Comparison of ENCODE assay signal across 8 cellular contexts in the genomic region with DNA sequence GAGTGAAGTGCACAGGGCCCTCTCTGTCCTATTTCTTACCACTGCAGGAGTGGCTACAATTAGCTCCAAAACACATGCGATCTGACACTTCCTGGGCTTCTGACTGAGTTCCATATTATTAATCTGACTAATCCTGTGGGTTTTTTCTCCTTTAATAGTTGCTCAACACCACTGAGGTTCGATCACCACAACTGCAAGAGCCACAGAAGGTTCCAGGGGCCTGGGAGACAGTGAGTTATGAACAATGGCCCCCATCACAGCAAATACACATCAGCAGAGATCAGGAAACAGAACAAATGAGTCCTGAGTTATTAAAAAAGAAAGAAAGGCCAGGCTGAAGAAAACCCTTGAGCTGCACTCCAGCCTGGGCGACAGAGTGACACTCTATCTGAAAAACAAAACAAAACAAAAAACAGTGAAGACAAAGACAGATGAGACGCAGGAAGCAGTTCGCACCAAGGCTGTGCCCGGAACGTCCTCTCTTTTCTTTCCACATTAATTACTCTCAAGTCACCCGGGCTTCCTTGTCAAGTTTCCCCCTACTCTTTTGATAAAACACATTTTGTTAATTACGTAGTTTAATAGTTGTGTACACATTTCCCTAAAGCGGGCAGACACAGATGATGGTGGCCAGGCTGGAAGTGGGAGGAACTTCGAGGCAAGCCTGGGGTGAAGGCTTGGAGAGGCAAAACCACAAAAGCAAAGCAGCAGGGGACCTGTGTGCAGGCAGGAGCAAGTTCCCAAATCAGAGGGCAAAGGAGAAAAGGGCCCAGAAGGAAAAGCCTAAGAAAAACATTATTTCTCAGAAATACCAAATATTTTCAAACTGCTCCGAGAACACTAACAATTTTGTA. TPM values are rescaled to one million over a fixed set of nuclear protein-coding genes. Genes with fewer than 3 reads are reported as not detected.
DNase-seq lines count a peak whose midpoint lies in the region; ATAC-seq lines count a peak whose summit lies in the region.

No MANE protein-coding gene starts in this region.

- DNase-seq in H4 (ENCODE audit: low spot score) (peak; percentile 40), NCI-H2227 treated with DMSO at 0.1 percent for 48 hours (lab: John Stamatoyannopoulos, UW) (peak; percentile 6), dermis blood vessel endothelial cell (peak; percentile 36), posterior vena cava (ENCODE audit: low spot score) (peak; percentile 60)
- DNase-seq in stimulated activated CD4-positive, alpha-beta T cell treated with anti-CD3 and anti-CD28 coated beads, Interleukin-15, amount 100 ng/mL, for 24 hours = no peak

- ATAC-seq in GM18907 (IDR thresholded peaks at IDR 0.05; ENCODE audit: unreplicated experiment) (no peak), GM21723 (IDR thresholded peaks at IDR 0.05; ENCODE audit: unreplicated experiment) (no peak), GM21526 (IDR thresholded peaks at IDR 0.05; ENCODE audit: low FRiP score, unreplicated experiment) (no peak)

- intact Hi-C loops in posterior vena cava (cut with DNase I) = no loop called here

RNA-seq across cellular contexts. Expression of a gene that starts 42.7 kb away (rescaled TPM):
- total RNA-seq in H4 (2014; rRNA removed; shearing (Covaris generic)) = 15.0 and 18.2 TPM in 2 replicates
- total RNA-seq in dermis blood vessel endothelial cell = 118 and 175 TPM in 2 replicates
- 10 to 100 TPM; 81.1 to 89.3 TPM for total RNA-seq in posterior vena cava
